Comparison of ENCODE assay signal across 9 cellular contexts in genomic region chr4:44446801-44447562, GRCh38. TPM values are rescaled to one million over a fixed set of nuclear protein-coding genes. Genes with fewer than 3 reads are reported as not detected.
DNase-seq lines count a peak whose midpoint lies in the region; ATAC-seq and TF ChIP-seq lines count a peak whose summit lies in the region.
"Had no signal": no experiment of that assay in that cellular context is flagged by ENCODE, and none has a peak within 500 bp of the region (broad histone marks: within the 10 kb centered on the region; RNA-seq: fewer than 3 reads in every experiment).

No MANE protein-coding gene starts in this region.

- no peaks in the 10 kb centered on the region for H3K79me2 ChIP-seq in hepatocyte

- H3K36me3 Mint-ChIP-seq in WTC11: no peaks in the 10 kb centered on the region

- H3K27me3 Mint-ChIP-seq in WTC11 (ENCODE audit: low read depth): peaks cover 23% of the 10 kb centered on the region

- CTCF ChIA-PET in WTC11 (lab: Charles Lee): interaction anchor here (2.3 kb wide), 1 partner anchor 21 kb away, joined by 7 read pairs; no protein-coding TSS in a partner anchor

- H2AFZ ChIP-seq in hepatocyte: peak overlapping the region; percentile 62

- peaks cover 4% of the 10 kb centered on the region for H3K4me1 ChIP-seq in hepatocyte (ENCODE audit: insufficient read depth)

- peak overlapping the region; percentile 93 for H3K4me2 ChIP-seq in hepatocyte

- WGBS in hepatocyte (ENCODE audit: low lambda C conversion rate, missing lambda C conversion rate): 2% methylated on average over 32 of the region's 32 CpGs

- no peaks in the 10 kb centered on the region for H4K20me1 ChIP-seq in hepatocyte (ENCODE audit: insufficient read depth, poor library complexity, severe bottlenecking)

- H3K27ac Mint-ChIP-seq in WTC11: no peak overlapping the region

- no peaks in the 10 kb centered on the region for H3K36me3 ChIP-seq in hepatocyte (replicated peaks; ENCODE audit: insufficient read depth, low read depth)

- POLR2A ChIA-PET in WTC11 (lab: Charles Lee): no interaction called here

- H3K4me3 ChIP-seq in hepatocyte: peak overlapping the region; percentile 58
- peak overlapping the region; percentile 50 for H3K4me3 ChIP-seq in skeletal muscle cell (ENCODE audit: low read depth, low read length)

- DNase-seq in HPDE6-E6E7 (ENCODE audit: extremely low spot score): peak; percentile 22
- DNase-seq in WTC11 (ENCODE audit: low spot score): peak; percentile 46
- DNase-seq in hepatocyte (ENCODE audit: low spot score): peak; percentile 8
- DNase-seq in skeletal muscle cell (ENCODE audit: low read depth): no peak
- no peak for DNase-seq in DMS153 (lab: John Stamatoyannopoulos, UW)
- no peak for DNase-seq in HCEC 1CT
- DNase-seq: activated CD4-positive, alpha-beta T cell treated with anti-CD3 and anti-CD28 coated beads for 4 hours had no signal

- H3K4me3 Mint-ChIP-seq in WTC11: peak overlapping the region; percentile 83

- no peaks in the 10 kb centered on the region for H3K9me2 ChIP-seq in hepatocyte (replicated peaks; ENCODE audit: insufficient read depth)

- H3K9me3 Mint-ChIP-seq in WTC11: no peaks in the 10 kb centered on the region

- TF ChIP-seq CTCF in WTC11 (IDR thresholded peaks at IDR 0.05): no peak
- TF ChIP-seq CTCF in hepatocyte (IDR thresholded peaks at IDR 0.05; ENCODE audit: poor library complexity): no peak

- H3K4me1 Mint-ChIP-seq in WTC11: peaks cover 33% of the 10 kb centered on the region

- H3K9me3 ChIP-seq in hepatocyte (ENCODE audit: low read depth): no peaks in the 10 kb centered on the region

- H3K27me3 ChIP-seq in hepatocyte: peaks cover 63% of the 10 kb centered on the region

- peak; percentile 4 for ATAC-seq in WTC11
- no peak for ATAC-seq in HG02981 (IDR thresholded peaks at IDR 0.05; ENCODE audit: unreplicated experiment)
- ATAC-seq in HG03108 (IDR thresholded peaks at IDR 0.05; ENCODE audit: unreplicated experiment): no peak

- H3K27ac ChIP-seq in hepatocyte: no peak overlapping the region

TF ChIP-seq in WTC11, 78 proteins besides CTCF, POLR2A, EP300 and RAD21 (continues in another document):
- no peak for TF ChIP-seq ZNF121 (CRISPR knock-in tag; IDR thresholded peaks at IDR 0.05)
- peak; percentile 45; the same call in 1 of the 2 replicates for TF ChIP-seq HMGXB4 (CRISPR knock-in tag; IDR thresholded peaks at IDR 0.05)
- TF ChIP-seq SMAD3 (CRISPR knock-in tag; IDR thresholded peaks at IDR 0.05; ENCODE audit: borderline replicate concordance): no peak
- TF ChIP-seq ZNF263 (CRISPR knock-in tag; IDR thresholded peaks at IDR 0.05; ENCODE audit: low read depth): no peak
- no peak for TF ChIP-seq E2F1 (CRISPR knock-in tag; IDR thresholded peaks at IDR 0.05)
- no peak for TF ChIP-seq OVOL2 (CRISPR knock-in tag; IDR thresholded peaks at IDR 0.05; ENCODE audit: borderline replicate concordance)
- TF ChIP-seq TP53 (CRISPR knock-in tag; IDR thresholded peaks at IDR 0.05): peak; percentile 7; the same call in 1 of the 2 replicates
- no peak for TF ChIP-seq E2F5 (CRISPR knock-in tag; IDR thresholded peaks at IDR 0.05)
- no peak for TF ChIP-seq IRF2 (CRISPR knock-in tag; IDR thresholded peaks at IDR 0.05; ENCODE audit: borderline replicate concordance, low read depth)
- no peak for TF ChIP-seq MLX (CRISPR knock-in tag; IDR thresholded peaks at IDR 0.05)
- no peak for TF ChIP-seq ZNF232 (CRISPR knock-in tag; IDR thresholded peaks at IDR 0.05)
- no peak for TF ChIP-seq ZNF317 (CRISPR knock-in tag; IDR thresholded peaks at IDR 0.05; ENCODE audit: borderline replicate concordance, low read depth)
- no peak for TF ChIP-seq NFATC4 (CRISPR knock-in tag; IDR thresholded peaks at IDR 0.05)
- TF ChIP-seq TEAD4 (CRISPR knock-in tag; IDR thresholded peaks at IDR 0.05): no peak
- TF ChIP-seq EMX1 (CRISPR knock-in tag; IDR thresholded peaks at IDR 0.05): no peak
- TF ChIP-seq HMGA2 (CRISPR knock-in tag; IDR thresholded peaks at IDR 0.05): no peak
- no peak for TF ChIP-seq ZBTB43 (CRISPR knock-in tag; IDR thresholded peaks at IDR 0.05)
- no peak for TF ChIP-seq ZNF512 (CRISPR knock-in tag; IDR thresholded peaks at IDR 0.05; ENCODE audit: borderline replicate concordance)

RNA-seq across cellular contexts. Expression of gene KCTD8, which starts 1.6 kb away (rescaled TPM):
- 3.5 to 3.8 TPM (median 3.6 TPM) in 3 replicates for total RNA-seq in WTC11 (2021)
- total RNA-seq in hepatocyte: 0.48 and 1.5 TPM in 2 replicates
- polyA plus RNA-seq in hepatocyte: 0.35 and 0.97 TPM in 2 replicates

Comparison
In these comparisons a context has a peak if more than half of its experiments do, and no peak if none do; other contexts are left out.
1. DNase-seq: peak in HPDE6-E6E7 (single experiment), WTC11 (single experiment) and hepatocyte (single experiment); none in skeletal muscle cell (single experiment), DMS153 (single experiment) and HCEC 1CT (single experiment).